ENCODE assay signal across 22 cellular contexts in genomic region chr16:88283596-88283995, GRCh38.
DNase-seq lines count a peak whose midpoint lies in the region; ATAC-seq and TF ChIP-seq lines count a peak whose summit lies in the region.
"Had no signal": no experiment of that assay in that cellular context is flagged by ENCODE, and none has a peak within 500 bp of the region (broad histone marks: within the 10 kb centered on the region; RNA-seq: fewer than 3 reads in every experiment).

No MANE protein-coding gene starts in this region.

- no peak overlapping the region for H3K27ac Mint-ChIP-seq in natural killer cell treated with Interleukin-12 subunit alpha and Interleukin-12 subunit beta and Interleukin-15 and Interleukin-18, amount 100 ng/mL, for 72 hours
- H3K27ac Mint-ChIP-seq in natural killer cell (no peak overlapping the region), mesothelial cell of epicardium (peak overlapping the region; percentile 12), GM23338 (no peak overlapping the region)
- H3K27ac Mint-ChIP-seq: CD14-positive monocyte; CD4-positive, alpha-beta T cell; CD8-positive, alpha-beta memory T cell had no signal

- H3K4me3 ChIP-seq in heart right ventricle (no peak overlapping the region), GM23338 (no peak overlapping the region)
- H3K4me3 ChIP-seq: A549; BLaER1 treated with 17β-estradiol and CSF1 and Interleukin-3, amounts not matched to agents 10 nM and 100 nM had no signal

- H3K9me3 Mint-ChIP-seq in natural killer cell treated with Interleukin-12 subunit alpha and Interleukin-12 subunit beta and Interleukin-15 and Interleukin-18, amount 100 ng/mL, for 72 hours = peaks cover 4% of the 10 kb centered on the region
- H3K9me3 Mint-ChIP-seq in natural killer cell = peaks cover 0 to 4% of the 10 kb centered on the region in 2 donors
- peaks cover 13% of the 10 kb centered on the region for H3K9me3 Mint-ChIP-seq in mesothelial cell of epicardium
- H3K9me3 Mint-ChIP-seq in GM23338 = peaks cover 45% of the 10 kb centered on the region
- H3K9me3 Mint-ChIP-seq: CD4-positive, alpha-beta T cell had no signal

- H3K36me3 ChIP-seq in heart right ventricle (no peaks in the 10 kb centered on the region), GM23338 (ENCODE audit: insufficient read depth) (no peaks in the 10 kb centered on the region)
- H3K36me3 ChIP-seq: BE2C had no signal

- peak; percentile 16 for DNase-seq in Right ventricle myocardium superior
- no peak for DNase-seq in heart right ventricle
- DNase-seq in natural killer cell treated with Interleukin-12 subunit alpha and Interleukin-12 subunit beta and Interleukin-15 and Interleukin-18, amount 100 ng/mL, for 72 hours (ENCODE audit: low spot score) = peak; percentile 22
- no peak for DNase-seq in natural killer cell
- DNase-seq in mesothelial cell of epicardium (ENCODE audit: low spot score in 2 of 2, unreplicated experiment in 2 of 2) = no peak
- DNase-seq in epidermal melanocyte (ENCODE audit: insufficient read length, low spot score) = no peak
- DNase-seq in GM23338 (ENCODE audit: low spot score) = no peak
- DNase-seq: ACHN; AML-193; BE2C; CD4-positive, alpha-beta T cell; CD8-positive, alpha-beta memory T cell; DMS 273 treated with DMSO at 0.1 percent for 48 hours; DMS79 treated with DMSO at 0.1 percent for 48 hours; GF-D8; H7; HCEC 1CT had no signal

- no peaks in the 10 kb centered on the region for H3K9me2 ChIP-seq in GM23338 (ENCODE audit: insufficient read depth)

- H3K9me3 ChIP-seq in heart right ventricle = peaks cover 0 to 40% (median 16%) of the 10 kb centered on the region in 11 donors

- H3K4me2 ChIP-seq in GM23338 = no peak overlapping the region
- H3K4me2 ChIP-seq: A549 had no signal

- H3K27ac ChIP-seq in heart right ventricle (no peak overlapping the region), GM23338 (ENCODE audit: low read depth) (no peak overlapping the region)
- H3K27ac ChIP-seq: 22Rv1; BLaER1 treated with 17β-estradiol and CSF1 and Interleukin-3, amounts not matched to agents 10 nM and 100 nM had no signal

- TF ChIP-seq CTCF in heart right ventricle (IDR thresholded peaks at IDR 0.05) (no peak), natural killer cell (IDR thresholded peaks at IDR 0.05) (no peak), mesothelial cell of epicardium (IDR thresholded peaks at IDR 0.05; ENCODE audit: unreplicated experiment) (no peak), GM23338 (conservative IDR thresholded peaks at IDR 0.05; ENCODE audit: low read depth in 2 of 2) (no peak)

- H3K4me1 Mint-ChIP-seq in natural killer cell treated with Interleukin-12 subunit alpha and Interleukin-12 subunit beta and Interleukin-15 and Interleukin-18, amount 100 ng/mL, for 72 hours (ENCODE audit: low read depth in 2 of 2) = no peaks in the 10 kb centered on the region
- H3K4me1 Mint-ChIP-seq in natural killer cell (no peaks in the 10 kb centered on the region), mesothelial cell of epicardium (peaks cover 11% of the 10 kb centered on the region), GM23338 (no peaks in the 10 kb centered on the region)
- H3K4me1 Mint-ChIP-seq: CD14-positive monocyte; CD8-positive, alpha-beta memory T cell had no signal

- H3K27me3 Mint-ChIP-seq in natural killer cell treated with Interleukin-12 subunit alpha and Interleukin-12 subunit beta and Interleukin-15 and Interleukin-18, amount 100 ng/mL, for 72 hours = no peaks in the 10 kb centered on the region
- H3K27me3 Mint-ChIP-seq in natural killer cell (ENCODE audit: low read depth in 2 of 2) = no peaks in the 10 kb centered on the region
- H3K27me3 Mint-ChIP-seq in mesothelial cell of epicardium (ENCODE audit: low read depth) = no peaks in the 10 kb centered on the region
- no peaks in the 10 kb centered on the region for H3K27me3 Mint-ChIP-seq in GM23338 (ENCODE audit: insufficient read depth, low read depth, poor library complexity)
- H3K27me3 Mint-ChIP-seq: CD4-positive, alpha-beta T cell had no signal

- intact Hi-C loops in Right ventricle myocardium superior (cut with DNase I) = no loop called here
- intact Hi-C loops in heart right ventricle (cut with DNase I) = no loop called here
- intact Hi-C loops in natural killer cell (cut with micrococcal nuclease) = no loop called here

- no peak overlapping the region for H2AFZ ChIP-seq in GM23338

- no peaks in the 10 kb centered on the region for H3F3A ChIP-seq in GM23338 (replicated peaks; ENCODE audit: low read depth)

- H3K4me1 ChIP-seq in heart right ventricle (peaks cover 0 to 7% (median 0%) of the 10 kb centered on the region in 9 donors), GM23338 (ENCODE audit: insufficient read depth) (no peaks in the 10 kb centered on the region)

- H3K4me3 Mint-ChIP-seq in natural killer cell treated with Interleukin-12 subunit alpha and Interleukin-12 subunit beta and Interleukin-15 and Interleukin-18, amount 100 ng/mL, for 72 hours = no peak overlapping the region
- H3K4me3 Mint-ChIP-seq in natural killer cell = no peak overlapping the region
- no peak overlapping the region for H3K4me3 Mint-ChIP-seq in mesothelial cell of epicardium
- H3K4me3 Mint-ChIP-seq in GM23338 = no peak overlapping the region
- H3K4me3 Mint-ChIP-seq: CD14-positive monocyte; CD4-positive, alpha-beta T cell; CD8-positive, alpha-beta memory T cell had no signal

- H3K27me3 ChIP-seq in heart right ventricle (peaks cover 0 to 12% (median 0%) of the 10 kb centered on the region in 7 donors), GM23338 (ENCODE audit: insufficient read depth) (no peaks in the 10 kb centered on the region)
- H3K27me3 ChIP-seq: BE2C; BLaER1 treated with 17β-estradiol and CSF1 and Interleukin-3, amounts not matched to agents 10 nM and 100 nM had no signal

- H4K20me1 ChIP-seq in GM23338 (replicated peaks; ENCODE audit: insufficient read depth) = no peaks in the 10 kb centered on the region
- H4K20me1 ChIP-seq: BLaER1 treated with 17β-estradiol and CSF1 and Interleukin-3, amounts not matched to agents 10 nM and 100 nM had no signal

- peaks cover 7% of the 10 kb centered on the region for H3K36me3 Mint-ChIP-seq in natural killer cell treated with Interleukin-12 subunit alpha and Interleukin-12 subunit beta and Interleukin-15 and Interleukin-18, amount 100 ng/mL, for 72 hours
- H3K36me3 Mint-ChIP-seq in natural killer cell = no peaks in the 10 kb centered on the region
- peaks cover 2% of the 10 kb centered on the region for H3K36me3 Mint-ChIP-seq in mesothelial cell of epicardium
- peaks cover 10% of the 10 kb centered on the region for H3K36me3 Mint-ChIP-seq in GM23338 (ENCODE audit: low read depth)
- H3K36me3 Mint-ChIP-seq: CD14-positive monocyte had no signal

- no peak for ATAC-seq in Right ventricle myocardium superior (ENCODE audit: poor library complexity)
- ATAC-seq in heart right ventricle = no peak
- no peak for ATAC-seq in natural killer cell treated with Interleukin-12 subunit alpha and Interleukin-12 subunit beta and Interleukin-15 and Interleukin-18, amount 100 ng/mL, for 72 hours
- ATAC-seq in natural killer cell = no peak
- no peak for ATAC-seq in HG02885 (IDR thresholded peaks at IDR 0.05; ENCODE audit: poor library complexity, unreplicated experiment)
- no peak for ATAC-seq in GM23338
- ATAC-seq: A549 had no signal

- 89 to 90% methylated on average over 13 of the region's 13 CpGs for WGBS in heart right ventricle, 2 donors

- H3K79me2 ChIP-seq in GM23338 (replicated peaks; ENCODE audit: insufficient read depth) = no peaks in the 10 kb centered on the region

TF ChIP-seq in GM23338, 12 proteins besides CTCF, POLR2A, EP300 and RAD21 (continues in another document):
- TF ChIP-seq EZH2 (IDR thresholded peaks at IDR 0.05; ENCODE audit: low read depth, unreplicated experiment) (no peak), REST (IDR thresholded peaks at IDR 0.05; ENCODE audit: unreplicated experiment) (no peak), ZNF114 (CRISPR knock-in tag; IDR thresholded peaks at IDR 0.05) (no peak), ETS1 (IDR thresholded peaks at IDR 0.05) (no peak), CREB1 (CRISPR knock-in tag; IDR thresholded peaks at IDR 0.05; ENCODE audit: low read depth) (no peak), POLR2AphosphoS5 (IDR thresholded peaks at IDR 0.05; ENCODE audit: low read depth) (no peak), STAT1 (IDR thresholded peaks at IDR 0.05; ENCODE audit: unreplicated experiment) (no peak), EZH2phosphoT487 (IDR thresholded peaks at IDR 0.05; ENCODE audit: unreplicated experiment) (no peak)

Comparison
In these comparisons a context has a peak if more than half of its experiments do, and no peak if none do; other contexts are left out.
1. DNase-seq: peak in Right ventricle myocardium superior (single experiment) and natural killer cell treated with Interleukin-12 subunit alpha and Interleukin-12 subunit beta and Interleukin-15 and Interleukin-18, amount 100 ng/mL, for 72 hours (single experiment); none in heart right ventricle (0 of 2), natural killer cell (single experiment), mesothelial cell of epicardium (0 of 2), epidermal melanocyte (single experiment) and GM23338 (single experiment).